ENCODE assay signal across 8 cellular contexts in the genomic region with DNA sequence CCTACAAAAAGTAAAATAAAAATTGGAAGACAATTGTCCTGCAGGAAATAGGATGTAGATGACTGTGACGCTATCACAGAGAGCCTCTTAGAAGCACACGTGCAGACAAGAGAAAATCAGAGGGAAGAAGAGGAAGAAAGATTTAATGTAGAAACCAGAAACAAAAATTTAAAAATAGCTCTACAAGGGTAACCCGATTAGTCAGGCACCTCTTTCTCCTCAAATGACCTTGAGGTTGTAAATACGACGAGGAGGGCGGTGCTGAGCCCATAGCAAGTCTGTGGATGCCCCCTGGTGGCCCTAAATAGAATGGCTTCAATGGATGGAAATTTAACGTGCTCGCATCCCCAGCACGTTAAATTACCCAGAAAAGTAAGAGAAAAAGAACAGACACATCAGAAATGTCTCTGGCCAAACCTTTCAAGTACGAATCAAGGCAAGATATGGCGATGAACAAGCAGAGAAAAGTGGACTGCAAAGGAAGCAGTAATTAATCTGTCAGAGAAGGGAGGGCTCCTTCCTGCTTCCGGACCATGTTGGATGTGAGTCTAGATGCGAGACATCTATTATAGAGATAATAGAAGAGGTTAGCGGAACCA. TPM values are rescaled to one million over a fixed set of nuclear protein-coding genes. Genes with fewer than 3 reads are reported as not detected.
DNase-seq lines count a peak whose midpoint lies in the region; ATAC-seq and TF ChIP-seq lines count a peak whose summit lies in the region.

No MANE protein-coding gene starts in this region.

- H3K4me3 Mint-ChIP-seq in activated naive CD8-positive, alpha-beta T cell treated with anti-CD3 and anti-CD28 coated beads, Interleukin-2, amount 50 U/mL, for 24 hours: peak overlapping the region; percentile 80

- H3K27me3 Mint-ChIP-seq in activated naive CD8-positive, alpha-beta T cell treated with anti-CD3 and anti-CD28 coated beads, Interleukin-2, amount 50 U/mL, for 24 hours: no peaks in the 10 kb centered on the region

- peak overlapping the region; percentile 97 for H3K27ac Mint-ChIP-seq in activated naive CD8-positive, alpha-beta T cell treated with anti-CD3 and anti-CD28 coated beads, Interleukin-2, amount 50 U/mL, for 24 hours

- no peaks in the 10 kb centered on the region for H3K36me3 Mint-ChIP-seq in activated naive CD8-positive, alpha-beta T cell treated with anti-CD3 and anti-CD28 coated beads, Interleukin-2, amount 50 U/mL, for 24 hours (ENCODE audit: low read depth)

- DNase-seq in DND-41 (peak; percentile 69), HCEC 1CT (peak; percentile 91), NCI-H1105 treated with DMSO at 0.1 percent for 48 hours (lab: John Stamatoyannopoulos, UW) (peak; percentile 78), heart left ventricle (peak; percentile 71 to 86 (median 78)), posterior vena cava (ENCODE audit: low spot score) (peak; percentile 81), upper lobe of left lung (peak in 1 of 2 donors; percentile 90)
- DNase-seq in activated naive CD8-positive, alpha-beta T cell treated with anti-CD3 and anti-CD28 coated beads, Interleukin-2, amount 50 U/mL, for 24 hours: peak; percentile 64

- H3K9me3 ChIP-seq in DND-41 (ENCODE audit: insufficient read depth, low read length, severe bottlenecking) (no peaks in the 10 kb centered on the region), SU-DHL-6 (ENCODE audit: insufficient read depth, low read length) (no peaks in the 10 kb centered on the region), heart left ventricle (no peaks in the 10 kb centered on the region), upper lobe of left lung (no peaks in the 10 kb centered on the region)

- H3F3A ChIP-seq in SU-DHL-6 (ENCODE audit: insufficient read depth): peaks cover 6% of the 10 kb centered on the region

- H3K9ac ChIP-seq in DND-41 (ENCODE audit: low read depth, low read length) (0 out of 2 replicates have a peak overlapping the region, but pooled peaks have one; percentile 10), SU-DHL-6 (ENCODE audit: low read length) (0 out of 2 replicates have a peak overlapping the region, but pooled peaks have one; percentile 3)

- H4K20me1 ChIP-seq in DND-41 (ENCODE audit: insufficient read depth, low read length): no peaks in the 10 kb centered on the region
- no peaks in the 10 kb centered on the region for H4K20me1 ChIP-seq in SU-DHL-6 (ENCODE audit: low read depth, low read length)

- no peaks in the 10 kb centered on the region for H3K36me3 ChIP-seq in DND-41 (ENCODE audit: insufficient read depth, low read length)
- no peaks in the 10 kb centered on the region for H3K36me3 ChIP-seq in SU-DHL-6 (ENCODE audit: low read length)
- no peaks in the 10 kb centered on the region for H3K36me3 ChIP-seq in heart left ventricle
- no peaks in the 10 kb centered on the region for H3K36me3 ChIP-seq in upper lobe of left lung

- peaks cover 10% of the 10 kb centered on the region for H3K4me1 ChIP-seq in DND-41 (ENCODE audit: insufficient read depth, low read length)
- H3K4me1 ChIP-seq in heart left ventricle: peaks cover 0 to 18% (median 11%) of the 10 kb centered on the region in 12 donors
- H3K4me1 ChIP-seq in upper lobe of left lung: peaks cover 9 to 15% (median 12%) of the 10 kb centered on the region in 4 donors

- TF ChIP-seq CTCF in DND-41 (IDR thresholded peaks at IDR 0.05; ENCODE audit: borderline replicate concordance, extremely low read depth, low read length, poor library complexity, severe bottlenecking): peak; percentile 96
- TF ChIP-seq CTCF in SU-DHL-6 (IDR thresholded peaks at IDR 0.05; ENCODE audit: insufficient read depth, low read length, poor library complexity, severe bottlenecking): peak; percentile 99
- peak; percentile 91 to 99 (median 96) for TF ChIP-seq CTCF in heart left ventricle (IDR thresholded peaks at IDR 0.05)
- TF ChIP-seq CTCF in upper lobe of left lung (IDR thresholded peaks at IDR 0.05): peak; percentile 83 to 91 (median 86)

- H3K27ac ChIP-seq in DND-41 (ENCODE audit: low read length) (no peak overlapping the region), SU-DHL-6 (ENCODE audit: low read depth, low read length) (no peak overlapping the region), heart left ventricle (peak overlapping the region; percentile 2 to 90 (median 72)), upper lobe of left lung (peak overlapping the region; percentile 76 to 83 (median 80))

- H3K79me2 ChIP-seq in DND-41 (ENCODE audit: insufficient read depth, low read length) (no peaks in the 10 kb centered on the region), SU-DHL-6 (ENCODE audit: insufficient read depth, low read length) (no peaks in the 10 kb centered on the region)

- no peaks in the 10 kb centered on the region for H3K9me2 ChIP-seq in SU-DHL-6 (replicated peaks; ENCODE audit: insufficient read depth, low read length)

- TF ChIP-seq EP300 in upper lobe of left lung (IDR thresholded peaks at IDR 0.05): no peak

- H3K9me3 Mint-ChIP-seq in activated naive CD8-positive, alpha-beta T cell treated with anti-CD3 and anti-CD28 coated beads, Interleukin-2, amount 50 U/mL, for 24 hours: no peaks in the 10 kb centered on the region

- H3K4me3 ChIP-seq in DND-41 (ENCODE audit: low read depth in 1 of 2, low read length in 2 of 2) (peak overlapping the region in 1 of 2 experiments; percentile 7; a peak in 1 of 4 replicates), SU-DHL-6 (ENCODE audit: insufficient read depth, low read length, poor library complexity, severe bottlenecking) (no peak overlapping the region), heart left ventricle (peak overlapping the region; percentile 18 to 71 (median 57)), upper lobe of left lung (peak overlapping the region; percentile 22 to 58 (median 53))

- H2AFZ ChIP-seq in DND-41 (ENCODE audit: low read depth, low read length): peak overlapping the region; percentile 88
- H2AFZ ChIP-seq in SU-DHL-6 (ENCODE audit: low read depth, low read length, severe bottlenecking): peak overlapping the region; percentile 73

- TF ChIP-seq POLR2A in heart left ventricle (IDR thresholded peaks at IDR 0.05) (peak in 1 of 2 donors; percentile 15), upper lobe of left lung (IDR thresholded peaks at IDR 0.05) (no peak)

- ATAC-seq in DND-41 (ENCODE audit: insufficient read depth, low read depth) (peak; percentile 95), heart left ventricle (peak; percentile 88 to 95 (median 94)), upper lobe of left lung (ENCODE audit: low FRiP score in 2 of 2) (peak; percentile 92 to 98)
- peak; percentile 96 for ATAC-seq in activated naive CD8-positive, alpha-beta T cell treated with anti-CD3 and anti-CD28 coated beads, Interleukin-2, amount 50 U/mL, for 24 hours

- intact Hi-C loops in heart left ventricle (cut with DNase I) (loop anchor here (1.0 to 10.0 kb wide), 11 partner anchors 20 to 152 kb away; a partner anchor contains a TSS), posterior vena cava (cut with DNase I) (loop anchor here (5.0 to 10.0 kb wide), 2 partner anchors 62 to 64 kb away; no protein-coding TSS in a partner anchor)

- no peaks in the 10 kb centered on the region for H3K27me3 ChIP-seq in DND-41 (ENCODE audit: insufficient read depth, low read length, poor library complexity)
- H3K27me3 ChIP-seq in SU-DHL-6 (ENCODE audit: low read length): no peaks in the 10 kb centered on the region
- H3K27me3 ChIP-seq in heart left ventricle: no peaks in the 10 kb centered on the region
- H3K27me3 ChIP-seq in upper lobe of left lung: no peaks in the 10 kb centered on the region

- peak overlapping the region; percentile 56 for H3K4me2 ChIP-seq in DND-41 (ENCODE audit: insufficient read depth, low read length)
- peak overlapping the region; percentile 37 for H3K4me2 ChIP-seq in SU-DHL-6 (ENCODE audit: low read depth, low read length, poor library complexity, severe bottlenecking)

- peaks cover 18% of the 10 kb centered on the region for H3K4me1 Mint-ChIP-seq in activated naive CD8-positive, alpha-beta T cell treated with anti-CD3 and anti-CD28 coated beads, Interleukin-2, amount 50 U/mL, for 24 hours

- WGBS in heart left ventricle, 4 donors: 1 to 4% (median 1%) methylated on average over 14 of the region's 14 CpGs
- 2% methylated on average over 14 of the region's 14 CpGs for WGBS in upper lobe of left lung, 2 donors

RNA-seq across cellular contexts. Expression of a gene that starts 4.2 kb away (rescaled TPM):
- 1 to 10 TPM in 5 of 9 donors, under 1 TPM in 4; 0.44 to 2.6 (median 1.0) TPM for total RNA-seq in heart left ventricle
- under 1 TPM; 0.23 to 0.91 TPM for polyA plus RNA-seq in heart left ventricle
- 1 to 10 TPM in 1 of 2 donors, under 1 TPM in 1; 1.00 to 2.2 TPM for total RNA-seq in posterior vena cava
- total RNA-seq in upper lobe of left lung: 1 to 10 TPM in 2 of 6 donors, under 1 TPM in 3, not detected in 1; 0.59 to 4.2 (median 0.76) TPM

RNA-seq across cellular contexts. Expression of a gene that starts 19.3 kb away (rescaled TPM):
- total RNA-seq in heart left ventricle (10 to 100 TPM; 10.4 to 21.7 (median 15.4) TPM), posterior vena cava (10 to 100 TPM; 13.9 to 16.2 TPM), upper lobe of left lung (10 to 100 TPM; 14.3 to 34.7 (median 24.2) TPM)
- polyA plus RNA-seq in heart left ventricle: 10 to 100 TPM; 16.9 to 19.7 TPM

RNA-seq across cellular contexts. Expression of a gene that starts 55.3 kb away (rescaled TPM):
- total RNA-seq in heart left ventricle: 10 to 100 TPM in 8 of 9 donors, 1 to 10 TPM in 1; 9.9 to 17.1 (median 13.3) TPM
- 1 to 10 TPM; 2.5 to 6.0 TPM for polyA plus RNA-seq in heart left ventricle
- total RNA-seq in posterior vena cava: 10 to 100 TPM; 16.9 to 18.5 TPM
- 10 to 100 TPM; 11.1 to 23.8 (median 14.9) TPM for total RNA-seq in upper lobe of left lung

Comparison
In these comparisons a context has a peak if more than half of its experiments do, and no peak if none do; other contexts are left out.
1. H3K27ac ChIP-seq: peak in heart left ventricle (12 of 12) and upper lobe of left lung (4 of 4); none in DND-41 (single experiment) and SU-DHL-6 (single experiment).
2. Peak in every context shown above with its lines, with median percentiles within 50 percentile points of each other: ATAC-seq and CTCF ChIP-seq.